In the genomic region with DNA sequence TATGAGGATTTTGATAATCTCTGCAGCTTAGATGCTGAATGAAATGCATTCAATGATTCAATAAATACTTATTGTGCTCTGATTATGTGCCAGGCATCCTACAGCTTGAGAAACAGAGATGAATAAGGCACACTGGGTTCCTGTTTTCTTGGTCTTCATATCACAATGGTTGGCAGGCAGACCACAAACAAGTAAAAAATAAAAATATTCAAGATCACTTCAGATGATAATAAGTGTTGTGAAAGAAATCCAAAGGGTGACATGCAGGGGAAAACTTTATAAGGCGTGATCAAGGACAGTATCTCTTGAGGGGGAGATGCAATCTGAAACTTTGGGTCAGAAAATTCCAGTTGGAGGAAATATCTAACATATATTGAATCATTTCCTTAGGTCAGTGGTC, we compare ENCODE assay signal across 15 cellular contexts.
"Had no signal": no experiment of that assay in that cellular context is flagged by ENCODE, and none has a peak within 500 bp of the region (broad histone marks: within the 10 kb centered on the region; RNA-seq: fewer than 3 reads in every experiment).

No MANE protein-coding gene starts in this region.

- H3K27ac Mint-ChIP-seq: activated T-helper 2 cell treated with anti-CD3 and anti-CD28 coated beads, Interferon-gamma antibody, Interleukin-2, Interleukin-4, amounts not matched to agents 10 μg/mL and 5 μg/mL and 100 μg/mL, durations not matched to agents 14 hours and 24 hours and 36 hours; neural progenitor cell; T-helper 1 cell treated with Interleukin-12 subunit alpha and Interleukin-12 subunit beta and Interleukin-4 antibody, amounts not matched to agents 30 μg/mL and 1 μg/mL, for 36 hours had no signal

- H3K4me3 ChIP-seq: gastroesophageal sphincter, neural progenitor cell, pancreas had no signal

- H3K4me2 ChIP-seq: neural progenitor cell had no signal

- ATAC-seq: gastroesophageal sphincter, left ventricle myocardium superior, pancreas had no signal

- H3K9me3 ChIP-seq: gastroesophageal sphincter, pancreas had no signal

- H3K27me3 ChIP-seq: gastroesophageal sphincter, neural progenitor cell, pancreas had no signal

- H3K36me3 ChIP-seq: gastroesophageal sphincter, neural progenitor cell, pancreas had no signal

- DNase-seq: activated CD4-positive, alpha-beta T cell treated with anti-CD3 and anti-CD28 coated beads, Interleukin-2, amount 50 U/mL, for 1 hour; activated naive CD4-positive, alpha-beta T cell treated with anti-CD3 and anti-CD28 coated beads, Interleukin-2, amount 50 U/mL, for 16 hours; activated T-cell treated with anti-CD3 and anti-CD28 coated beads for 4 hours; anterior cingulate cortex; effector CD8-positive, alpha-beta T cell; left ventricle myocardium superior; mesenchymal stem cell; pancreas; retina; stimulated activated CD4-positive, alpha-beta T cell treated with anti-CD3 and anti-CD28 coated beads, Interleukin-4, amount 100 ng/mL, for 4 hours had no signal

- H3K9ac ChIP-seq: neural progenitor cell had no signal

- H3K4me3 Mint-ChIP-seq: neural progenitor cell; T-helper 1 cell treated with Interleukin-12 subunit alpha and Interleukin-12 subunit beta and Interleukin-4 antibody, amounts not matched to agents 30 μg/mL and 1 μg/mL, for 36 hours had no signal

- H2AFZ ChIP-seq: neural progenitor cell had no signal

- H3K27ac ChIP-seq: epithelial cell of prostate, gastroesophageal sphincter, neural progenitor cell, pancreas had no signal

- H3K9me3 Mint-ChIP-seq: activated T-helper 2 cell treated with anti-CD3 and anti-CD28 coated beads, Interferon-gamma antibody, Interleukin-2, Interleukin-4, amounts not matched to agents 10 μg/mL and 5 μg/mL and 100 μg/mL, durations not matched to agents 14 hours and 24 hours and 36 hours had no signal
